In genomic region chr15:20025040-20025439, GRCh38 we compare ENCODE assay signal across 6 cellular contexts.
DNase-seq lines count a peak whose midpoint lies in the region; ATAC-seq, FAIRE-seq and TF ChIP-seq lines count a peak whose summit lies in the region.
"Not testable (repeated sequence)": the region's sequence is repeated elsewhere in the genome, so short reads cannot be mapped to it uniquely, and the experiment has no call there.

No MANE protein-coding gene starts in this region.

- peak; percentile 62 for FAIRE-seq in urothelium cell line (lab: Jason Lieb, UNC)

- not testable (repeated sequence) for H3K4me1 ChIP-seq in PC-3 (ENCODE audit: insufficient read depth, low read length); naive thymus-derived CD4-positive, alpha-beta T cell (ENCODE audit: control insufficient read depth in 2 of 2, insufficient read depth in 2 of 2, low read length in 2 of 2)

- not testable (repeated sequence) for H3K27me3 Mint-ChIP-seq in central memory CD8-positive, alpha-beta T cell; naive thymus-derived CD4-positive, alpha-beta T cell

- H3K27ac Mint-ChIP-seq in central memory CD8-positive, alpha-beta T cell (ENCODE audit: low read depth); naive thymus-derived CD4-positive, alpha-beta T cell: not testable (repeated sequence)

- not testable (repeated sequence) for H3K4me3 ChIP-seq in PC-3 (ENCODE audit: low read length); naive thymus-derived CD4-positive, alpha-beta T cell (ENCODE audit: low read length)

- not testable (repeated sequence) for H3K79me2 ChIP-seq in PC-3 (ENCODE audit: low read length)

- H3K36me3 Mint-ChIP-seq in central memory CD8-positive, alpha-beta T cell (ENCODE audit: insufficient read depth); naive thymus-derived CD4-positive, alpha-beta T cell: not testable (repeated sequence)

- not testable (repeated sequence) for H3K27me3 ChIP-seq in PC-3 (ENCODE audit: low read length); naive thymus-derived CD4-positive, alpha-beta T cell (ENCODE audit: control insufficient read depth in 2 of 2, insufficient read depth in 2 of 2, low read length in 2 of 2)

- H3F3A ChIP-seq in PC-3 (ENCODE audit: low read length, unreplicated experiment) = not testable (repeated sequence)

- not testable (repeated sequence) for H3K9me3 ChIP-seq in PC-3 (ENCODE audit: low read length); naive thymus-derived CD4-positive, alpha-beta T cell (ENCODE audit: control insufficient read depth in 2 of 3, low read length in 3 of 3)

- H3K4me3 Mint-ChIP-seq in central memory CD8-positive, alpha-beta T cell; naive thymus-derived CD4-positive, alpha-beta T cell: not testable (repeated sequence)

- TF ChIP-seq CTCF in PC-3 (conservative IDR thresholded peaks at IDR 0.05; ENCODE audit: low read depth, low read length) = not testable (repeated sequence)

- POLR2A ChIA-PET in PC-3 (lab: Charles Lee; ENCODE audit: unreplicated experiment); naive thymus-derived CD4-positive, alpha-beta T cell (lab: Charles Lee): not testable (repeated sequence)

- H3K9me3 Mint-ChIP-seq in central memory CD8-positive, alpha-beta T cell; naive thymus-derived CD4-positive, alpha-beta T cell: not testable (repeated sequence)

- intact Hi-C loops in PC-3 (cut with micrococcal nuclease); Right ventricle myocardium superior (cut with DNase I); naive thymus-derived CD4-positive, alpha-beta T cell (cut with micrococcal nuclease): not testable (repeated sequence)

- DNase-seq in PC-3; central memory CD8-positive, alpha-beta T cell (ENCODE audit: low spot score in 2 of 2); Right ventricle myocardium superior; left lobe of liver (ENCODE audit: low spot score); naive thymus-derived CD4-positive, alpha-beta T cell; urothelium cell line (ENCODE audit: low spot score): not testable (repeated sequence)

- H3K36me3 ChIP-seq in PC-3 (ENCODE audit: low read depth, low read length); naive thymus-derived CD4-positive, alpha-beta T cell (ENCODE audit: control insufficient read depth in 2 of 3, insufficient read depth in 3 of 3, low read length in 3 of 3): not testable (repeated sequence)

- not testable (repeated sequence) for H3K27ac ChIP-seq in PC-3 (ENCODE audit: low read length); naive thymus-derived CD4-positive, alpha-beta T cell (ENCODE audit: low read depth, low read length)

- ATAC-seq in PC-3 = peak; percentile 42; the same call in 1 of the 2 replicates
- ATAC-seq in central memory CD8-positive, alpha-beta T cell (replicated peaks; ENCODE audit: extremely low read depth, poor library complexity, severe bottlenecking) = peak; percentile 19
- peak; percentile 39 for ATAC-seq in Right ventricle myocardium superior (ENCODE audit: poor library complexity)
- ATAC-seq in left lobe of liver = peak; percentile 23
- ATAC-seq in naive thymus-derived CD4-positive, alpha-beta T cell = peak; percentile 73

- CTCF ChIA-PET in PC-3 (lab: Charles Lee); naive thymus-derived CD4-positive, alpha-beta T cell (lab: Charles Lee): not testable (repeated sequence)

- H3K9ac ChIP-seq in PC-3 (ENCODE audit: low read length) = not testable (repeated sequence)

- H3K4me1 Mint-ChIP-seq in central memory CD8-positive, alpha-beta T cell; naive thymus-derived CD4-positive, alpha-beta T cell: not testable (repeated sequence)

- not testable (repeated sequence) for H4K20me1 ChIP-seq in PC-3 (ENCODE audit: low read length)

- not testable (repeated sequence) for H3K9me2 ChIP-seq in PC-3 (replicated peaks; ENCODE audit: low read length)

- H2AFZ ChIP-seq in PC-3 (ENCODE audit: low read length) = not testable (repeated sequence)

- H3K4me2 ChIP-seq in PC-3 (ENCODE audit: low read length) = not testable (repeated sequence)

- not testable (repeated sequence) for BruUV-seq in PC-3 (replicated peaks; lab: Mats Ljungman, UMichigan)

Comparison
In these comparisons a context has a peak if more than half of its experiments do, and no peak if none do; other contexts are left out.
1. ATAC-seq: peak in every context shown above with its lines; median percentile 73 in naive thymus-derived CD4-positive, alpha-beta T cell; 42 in PC-3; 39 in Right ventricle myocardium superior; 23 in left lobe of liver; 19 in central memory CD8-positive, alpha-beta T cell.